Comparison of ENCODE assay signal across 26 cellular contexts in genomic region chr1:7579831-7580804, GRCh38.
A peak's percentile ranks its signal among the peaks of the same experiment; 100 is the strongest.
DNase-seq lines count a peak whose midpoint lies in the region; ATAC-seq and TF ChIP-seq lines count a peak whose summit lies in the region.
"Had no signal": no experiment of that assay in that cellular context is flagged by ENCODE, and none has a peak within 500 bp of the region (broad histone marks: within the 10 kb centered on the region; RNA-seq: fewer than 3 reads in every experiment).

No MANE protein-coding gene starts in this region.

- H2AFZ ChIP-seq in osteoblast (ENCODE audit: low read length) = no peak overlapping the region
- H2AFZ ChIP-seq: PC-9 had no signal

- H3K27me3 ChIP-seq in BLaER1 (no peaks in the 10 kb centered on the region), osteoblast (ENCODE audit: insufficient read depth, low read length) (no peaks in the 10 kb centered on the region)
- H3K27me3 ChIP-seq: brain microvascular endothelial cell, MG63, vagina had no signal

- H3K4me3 ChIP-seq in BLaER1 (no peak overlapping the region), osteoblast (ENCODE audit: insufficient read depth, low read length) (no peak overlapping the region)
- H3K4me3 ChIP-seq: esophagus squamous epithelium, heart left ventricle, MG63, PC-9, prostate gland, vagina had no signal

- H3K4me1 ChIP-seq in BLaER1 (peaks cover 76% of the 10 kb centered on the region), osteoblast (ENCODE audit: insufficient read depth, low read length) (peaks cover 11% of the 10 kb centered on the region)
- H3K4me1 ChIP-seq: esophagus squamous epithelium, heart left ventricle, prostate gland, vagina had no signal

- H3K9me3 Mint-ChIP-seq in activated T-cell treated with anti-CD3 and anti-CD28 coated beads, Interleukin-2, amount 50 U/mL, for 4 hours = no peaks in the 10 kb centered on the region
- H3K9me3 Mint-ChIP-seq: CD8-positive, alpha-beta T cell; T-helper 2 cell treated with Interferon-gamma antibody and Interleukin-4, amounts not matched to agents 5 μg/mL and 100 μg/mL, for 36 hours had no signal

- peaks cover 6% of the 10 kb centered on the region; the same call in 1 of the 2 replicates for H3K9me3 ChIP-seq in BLaER1
- no peaks in the 10 kb centered on the region for H3K9me3 ChIP-seq in osteoblast (ENCODE audit: low read depth, low read length)
- H3K9me3 ChIP-seq: esophagus squamous epithelium, heart left ventricle, MG63, prostate gland, vagina had no signal

- no peak overlapping the region for H3K4me3 Mint-ChIP-seq in activated T-cell treated with anti-CD3 and anti-CD28 coated beads, Interleukin-2, amount 50 U/mL, for 4 hours
- H3K4me3 Mint-ChIP-seq: CD8-positive, alpha-beta T cell; stimulated activated naive B cell treated with anti-CD40 and anti-IgM and Interleukin-4, amounts not matched to agents 10 μg/mL and 1 μg/mL and 100 μg/mL, for 72 hours; T-helper 2 cell treated with Interferon-gamma antibody and Interleukin-4, amounts not matched to agents 5 μg/mL and 100 μg/mL, for 36 hours had no signal

- H3K36me3 ChIP-seq in BLaER1 = no peaks in the 10 kb centered on the region
- H3K36me3 ChIP-seq in osteoblast (ENCODE audit: insufficient read depth, low read length) = no peaks in the 10 kb centered on the region
- H3K36me3 ChIP-seq: brain microvascular endothelial cell, esophagus squamous epithelium, heart left ventricle, MG63, prostate gland, vagina had no signal

- H3K36me3 Mint-ChIP-seq in activated T-cell treated with anti-CD3 and anti-CD28 coated beads, Interleukin-2, amount 50 U/mL, for 4 hours (ENCODE audit: insufficient read depth) = no peaks in the 10 kb centered on the region
- H3K36me3 Mint-ChIP-seq: CD8-positive, alpha-beta T cell; stimulated activated naive B cell treated with anti-CD40 and anti-IgM and Interleukin-4, amounts not matched to agents 10 μg/mL and 1 μg/mL and 100 μg/mL, for 72 hours had no signal

- peak; percentile 3 for DNase-seq in activated T-cell treated with anti-CD3 and anti-CD28 coated beads, Interleukin-2, amount 50 U/mL, for 4 hours
- no peak for DNase-seq in activated T-cell treated with anti-CD3 and anti-CD28 coated beads, Interleukin-2, amount 50 U/mL, for 48 hours
- DNase-seq in left ventricle myocardium superior (peak; percentile 7), osteoblast (ENCODE audit: insufficient read length, low spot score, missing footprints) (peak; percentile 73), hepatic stellate cell (ENCODE audit: low spot score) (no peak), CD1c-positive myeloid dendritic cell (ENCODE audit: extremely low spot score) (no peak), cerebellar cortex (ENCODE audit: low spot score) (no peak)
- DNase-seq: activated CD4-positive, alpha-beta T cell treated with anti-CD3 and anti-CD28 coated beads for 4 hours; activated gamma-delta T cell treated with Interleukin-2 at 50 U/mL for 16 hours; amniotic stem cell; CD8-positive, alpha-beta T cell; esophagus squamous epithelium; foreskin melanocyte; HCEC 1CT; MG63; NCI-H226; PC-9; SHP77; stimulated activated naive B cell treated with anti-CD40 and anti-IgM and Interleukin-4, amounts not matched to agents 10 μg/mL and 1 μg/mL and 100 μg/mL, for 72 hours had no signal

- no peak for ATAC-seq in activated T-cell treated with anti-CD3 and anti-CD28 coated beads, Interleukin-2, amount 50 U/mL, for 4 hours
- no peak for ATAC-seq in left ventricle myocardium superior
- ATAC-seq: CD8-positive, alpha-beta T cell; heart left ventricle; stimulated activated naive B cell treated with anti-CD40 and anti-IgM and Interleukin-4, amounts not matched to agents 10 μg/mL and 1 μg/mL and 100 μg/mL, for 72 hours had no signal

- H4K20me1 ChIP-seq in BLaER1 (no peaks in the 10 kb centered on the region), osteoblast (ENCODE audit: insufficient read depth, low read length) (no peaks in the 10 kb centered on the region)

- 0 out of 2 replicates have a peak overlapping the region, but pooled peaks have one; percentile 35 for H3K4me2 ChIP-seq in BLaER1
- H3K4me2 ChIP-seq in osteoblast (ENCODE audit: insufficient read depth, low read length) = no peak overlapping the region
- H3K4me2 ChIP-seq: KMS-11, PC-9 had no signal

- peaks cover 8% of the 10 kb centered on the region for H3K27me3 Mint-ChIP-seq in activated T-cell treated with anti-CD3 and anti-CD28 coated beads, Interleukin-2, amount 50 U/mL, for 4 hours (ENCODE audit: low read depth)

- no peak overlapping the region for H3K9ac ChIP-seq in BLaER1
- H3K9ac ChIP-seq: KMS-11 had no signal

- H3K27ac ChIP-seq in BLaER1 = no peak overlapping the region
- peak overlapping the region; percentile 31 for H3K27ac ChIP-seq in osteoblast (ENCODE audit: low read depth, low read length)
- H3K27ac ChIP-seq: brain microvascular endothelial cell, esophagus squamous epithelium, heart left ventricle, KMS-11, PC-9, prostate gland, vagina had no signal

- intact Hi-C loops in left ventricle myocardium superior (cut with micrococcal nuclease) = no loop called here

- H3K79me2 ChIP-seq in osteoblast (ENCODE audit: insufficient read depth, low read length) = no peaks in the 10 kb centered on the region

- H3K4me1 Mint-ChIP-seq in activated T-cell treated with anti-CD3 and anti-CD28 coated beads, Interleukin-2, amount 50 U/mL, for 4 hours (ENCODE audit: low read depth) = no peaks in the 10 kb centered on the region

- TF ChIP-seq CTCF in osteoblast (IDR thresholded peaks at IDR 0.05; ENCODE audit: extremely low read depth, low read depth, low read length) = no peak

Comparison
In these comparisons a context has a peak if more than half of its experiments do, and no peak if none do; other contexts are left out.
1. DNase-seq: peak in activated T-cell treated with anti-CD3 and anti-CD28 coated beads, Interleukin-2, amount 50 U/mL, for 4 hours (single experiment), left ventricle myocardium superior (single experiment) and osteoblast (single experiment); none in activated T-cell treated with anti-CD3 and anti-CD28 coated beads, Interleukin-2, amount 50 U/mL, for 48 hours (0 of 2), hepatic stellate cell (single experiment), CD1c-positive myeloid dendritic cell (single experiment) and cerebellar cortex (single experiment).